23 cellular contexts compared by ENCODE assay signal in the genomic region with DNA sequence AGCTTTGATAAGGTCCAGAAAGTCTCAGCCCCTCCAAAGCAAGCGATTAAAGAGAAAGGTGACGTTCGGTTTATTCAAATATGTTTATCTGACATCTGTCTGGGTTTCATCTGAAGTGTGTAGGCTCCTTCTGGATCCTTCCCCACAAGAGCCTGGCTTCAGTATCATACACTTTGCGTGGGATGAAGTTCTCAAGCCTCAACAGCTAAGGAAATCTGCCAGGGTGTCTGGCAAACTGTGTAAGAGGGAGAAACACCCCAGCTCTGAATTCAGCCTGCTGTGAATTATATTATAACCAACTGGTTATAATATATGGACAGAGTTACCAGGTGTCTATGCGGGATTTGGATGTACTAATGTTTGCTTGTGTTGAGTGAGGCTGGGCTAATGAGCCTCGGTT.
DNase-seq lines count a peak whose midpoint lies in the region; ATAC-seq, FAIRE-seq and TF ChIP-seq lines count a peak whose summit lies in the region.
"Had no signal": no experiment of that assay in that cellular context is flagged by ENCODE, and none has a peak within 500 bp of the region (broad histone marks: within the 10 kb centered on the region; RNA-seq: fewer than 3 reads in every experiment).

No MANE protein-coding gene starts in this region.

- no peak overlapping the region for H2AFZ ChIP-seq in mammary epithelial cell (ENCODE audit: low read depth, low read length)
- peak overlapping the region; percentile 86 for H2AFZ ChIP-seq in K562 (ENCODE audit: low read depth, low read length)

- no peaks in the 10 kb centered on the region for H4K20me1 ChIP-seq in mammary epithelial cell (ENCODE audit: insufficient read depth, low read length)
- H4K20me1 ChIP-seq in K562 (replicated peaks; ENCODE audit: control insufficient read depth, insufficient read depth, low read length), result no peaks in the 10 kb centered on the region
- H4K20me1 ChIP-seq: BLaER1 treated with 17β-estradiol and CSF1 and Interleukin-3, amounts not matched to agents 10 nM and 100 nM had no signal

- no peak for DNase-seq in breast epithelium (ENCODE audit: low spot score in 2 of 2)
- DNase-seq in mammary epithelial cell, result no peak
- peak in 3 of 4 experiments; percentile 27 to 38 (median 37) for DNase-seq in K562 (ENCODE audit: extremely low read depth in 1 of 4, low spot score in 3 of 4)
- DNase-seq in DMS53 (lab: John Stamatoyannopoulos, UW), result no peak
- DNase-seq in NOMO-1 treated with dmso at 0.1 percent for 144 hours (lab: John Stamatoyannopoulos, UW; ENCODE audit: unreplicated experiment), result no peak
- DNase-seq: activated CD4-positive, alpha-beta T cell treated with anti-CD3 and anti-CD28 coated beads, Interleukin-2, amount 50 U/mL, for 48 hours; activated effector memory CD4-positive, alpha-beta T cell treated with anti-CD3 and anti-CD28 coated beads, Interleukin-2, amount 50 U/mL, for 16 hours; amniotic stem cell; foreskin melanocyte; GF-D8; NCI-H2081 treated with DMSO at 0.1 percent for 48 hours; NCI-H526; stimulated activated CD4-positive, alpha-beta T cell treated with anti-CD3 and anti-CD28 coated beads, Interleukin-12 subunit alpha, Interleukin-12 subunit beta, amount 100 ng/mL, for 4 hours; uterus; WERI-Rb-1 had no signal

- intact Hi-C loops in breast epithelium (cut with DNase I; ENCODE audit: low total_unique reads) (no loop called here), mammary epithelial cell (cut with micrococcal nuclease) (no loop called here), K562 (cut with micrococcal nuclease) (loop anchor here (2.0 kb wide), 1 partner anchor 28 kb away; no protein-coding TSS in a partner anchor)

- H3K9ac ChIP-seq in mammary epithelial cell (ENCODE audit: insufficient read depth, low read length) (no peak overlapping the region), K562 (ENCODE audit: insufficient read depth in 1 of 2, low read depth in 2 of 2, low read length in 2 of 2) (peak overlapping the region in 1 of 2 experiments; percentile 66; a peak in 2 of 4 replicates), subcutaneous abdominal adipose tissue (ENCODE audit: low read length in 5 of 5) (no peak overlapping the region)
- H3K9ac ChIP-seq: BLaER1 treated with 17β-estradiol and CSF1 and Interleukin-3, amounts not matched to agents 10 nM and 100 nM had no signal

- POLR2A ChIA-PET in K562 (lab: Yijun Ruan, JAX), result interaction anchor here (0.8 to 1.2 kb wide), 3 partner anchors 8 to 13 kb away, joined by 3 to 4 read pairs (median 4); no protein-coding TSS in a partner anchor

- no peaks in the 10 kb centered on the region for H3K79me2 ChIP-seq in mammary epithelial cell (ENCODE audit: insufficient read depth, low read length)
- H3K79me2 ChIP-seq in K562 (ENCODE audit: control insufficient read depth, insufficient read depth, low read length), result no peaks in the 10 kb centered on the region

- H3K4me1 ChIP-seq in breast epithelium (peaks cover 3 to 10% of the 10 kb centered on the region in 2 donors), mammary epithelial cell (ENCODE audit: insufficient read depth, low read length) (peaks cover 11% of the 10 kb centered on the region), K562 (replicated peaks in 1 of 2; ENCODE audit: control insufficient read depth in 2 of 2, insufficient read depth in 2 of 2, low read length in 2 of 2) (peaks cover 13 to 34% of the 10 kb centered on the region in 2 experiments), muscle layer of duodenum (ENCODE audit: control insufficient read depth in 1 of 2, insufficient read depth in 2 of 2, low read length in 2 of 2) (peaks cover 0 to 11% of the 10 kb centered on the region in 2 donors), subcutaneous abdominal adipose tissue (ENCODE audit: control insufficient read depth in 5 of 5, insufficient read depth in 5 of 5, low read length in 5 of 5) (peaks cover 3 to 28% (median 19%) of the 10 kb centered on the region in 5 donors)
- H3K4me1 ChIP-seq: BLaER1 treated with 17β-estradiol and CSF1 and Interleukin-3, amounts not matched to agents 10 nM and 100 nM; uterus had no signal

- H3K27me3 ChIP-seq in breast epithelium (no peaks in the 10 kb centered on the region), mammary epithelial cell (ENCODE audit: insufficient read depth, low read length) (no peaks in the 10 kb centered on the region), K562 (ENCODE audit: control insufficient read depth in 2 of 2, insufficient read depth in 2 of 2, low read length in 2 of 2) (no peaks in the 10 kb centered on the region), muscle layer of duodenum (ENCODE audit: low read depth, low read length) (no peaks in the 10 kb centered on the region), subcutaneous abdominal adipose tissue (ENCODE audit: control insufficient read depth in 5 of 5, insufficient read depth in 4 of 5, low read length in 5 of 5) (no peaks in the 10 kb centered on the region)
- H3K27me3 ChIP-seq: BLaER1 treated with 17β-estradiol and CSF1 and Interleukin-3, amounts not matched to agents 10 nM and 100 nM; uterus had no signal

- CTCF ChIA-PET in mammary epithelial cell (lab: Charles Lee; ENCODE audit: low non-redundant PET) (no interaction called here), K562 (lab: Yijun Ruan, JAX; ENCODE audit: low intra/inter-chr PET ratio) (no interaction called here)

- TF ChIP-seq POLR2A in breast epithelium (IDR thresholded peaks at IDR 0.05), result no peak
- no peak for TF ChIP-seq POLR2A in K562 (conservative IDR thresholded peaks at IDR 0.05)

- H3K36me3 ChIP-seq in breast epithelium (no peaks in the 10 kb centered on the region), mammary epithelial cell (ENCODE audit: insufficient read depth, low read length) (no peaks in the 10 kb centered on the region), K562 (ENCODE audit: control insufficient read depth, insufficient read depth, low read length) (no peaks in the 10 kb centered on the region), muscle layer of duodenum (ENCODE audit: control insufficient read depth in 1 of 2, insufficient read depth in 2 of 2, low read length in 2 of 2) (no peaks in the 10 kb centered on the region), subcutaneous abdominal adipose tissue (ENCODE audit: control insufficient read depth in 5 of 5, insufficient read depth in 5 of 5, low read length in 5 of 5) (no peaks in the 10 kb centered on the region)
- H3K36me3 ChIP-seq: BLaER1 treated with 17β-estradiol and CSF1 and Interleukin-3, amounts not matched to agents 10 nM and 100 nM; uterus; WERI-Rb-1 had no signal

- WGBS in mammary epithelial cell (ENCODE audit: low coverage, missing lambda C conversion rate), result 28% methylated on average over 6 of the region's 6 CpGs
- 14% methylated on average over 6 of the region's 6 CpGs for WGBS in K562 (ENCODE audit: insufficient coverage, low coverage, missing lambda C conversion rate)

- no TSS peak for BruUV-seq in mammary epithelial cell (replicated peaks; lab: Mats Ljungman, UMichigan)
- no TSS peak for BruUV-seq in K562 (replicated peaks; lab: Mats Ljungman, UMichigan)

- no peak for TF ChIP-seq CTCF in breast epithelium (IDR thresholded peaks at IDR 0.05)
- TF ChIP-seq CTCF in mammary epithelial cell (conservative IDR thresholded peaks at IDR 0.05 in 1 of 2, IDR thresholded peaks at IDR 0.05 in 1 of 2; ENCODE audit: extremely low read depth in 1 of 2, insufficient read depth in 1 of 2, low read depth in 1 of 2, low read length in 2 of 2), result no peak
- TF ChIP-seq CTCF in K562 (IDR thresholded peaks at IDR 0.05 in 2 of 3, conservative IDR thresholded peaks at IDR 0.05 in 1 of 3; ENCODE audit: insufficient read depth in 2 of 3, low read depth in 1 of 3, low read length in 3 of 3), result no peak

- TF ChIP-seq EP300 in K562 (IDR thresholded peaks at IDR 0.05; ENCODE audit: low read length), result no peak

- H3K9me3 ChIP-seq in breast epithelium (no peaks in the 10 kb centered on the region), mammary epithelial cell (replicated peaks; ENCODE audit: insufficient read depth, low read length) (no peaks in the 10 kb centered on the region), K562 (replicated peaks; ENCODE audit: control insufficient read depth, insufficient read depth, low read depth, low read length) (no peaks in the 10 kb centered on the region), muscle layer of duodenum (ENCODE audit: control insufficient read depth in 1 of 2, low read length in 2 of 2) (no peaks in the 10 kb centered on the region), subcutaneous abdominal adipose tissue (ENCODE audit: control insufficient read depth in 5 of 5, low read length in 5 of 5) (no peaks in the 10 kb centered on the region)
- H3K9me3 ChIP-seq: A549; BLaER1 treated with 17β-estradiol and CSF1 and Interleukin-3, amounts not matched to agents 10 nM and 100 nM; uterus had no signal

- dilution Hi-C loops in mammary epithelial cell (cut with HindIII; ENCODE audit: low sequenced_read_pairs), result no loop called here

- no peak overlapping the region for H3K4me2 ChIP-seq in mammary epithelial cell (ENCODE audit: insufficient read depth, low read depth, low read length)
- peak overlapping the region; percentile 68 for H3K4me2 ChIP-seq in K562 (ENCODE audit: insufficient read depth, low read length)
- H3K4me2 ChIP-seq: A549; BLaER1 treated with 17β-estradiol and CSF1 and Interleukin-3, amounts not matched to agents 10 nM and 100 nM had no signal

- in situ Hi-C loops in mammary epithelial cell (cut with MboI; ENCODE audit: low sequenced_read_pairs in 2 of 2), result no loop called here
- in situ Hi-C loops in K562 (cut with MboI), result no loop called here

- peaks cover 4% of the 10 kb centered on the region for H3K9me1 ChIP-seq in K562 (ENCODE audit: control insufficient read depth, insufficient read depth, low read length)

- H3K27ac ChIP-seq in breast epithelium (peak overlapping the region; percentile 77 to 80), mammary epithelial cell (ENCODE audit: insufficient read depth, low read depth, low read length) (no peak overlapping the region), K562 (ENCODE audit: extremely low read depth, low read depth, low read length) (peak overlapping the region; percentile 82), muscle layer of duodenum (ENCODE audit: low read length) (peak overlapping the region; percentile 18), subcutaneous abdominal adipose tissue (ENCODE audit: low read depth, low read length) (peak overlapping the region; percentile 34)
- H3K27ac ChIP-seq: A549; BLaER1 treated with 17β-estradiol and CSF1 and Interleukin-3, amounts not matched to agents 10 nM and 100 nM; HL-60; WERI-Rb-1 had no signal

- peak; percentile 65 for FAIRE-seq in K562 (lab: Jason Lieb, UNC)
- FAIRE-seq: A549, GM12878, GM19239 had no signal

- TF ChIP-seq RAD21 in K562 (CRISPR knock-in tag; conservative IDR thresholded peaks at IDR 0.05 in 1 of 2, IDR thresholded peaks at IDR 0.05 in 1 of 2), result no peak

- ATAC-seq in K562 (peak; percentile 31), GM18909 (IDR thresholded peaks at IDR 0.05; ENCODE audit: poor library complexity, unreplicated experiment) (no peak)
- ATAC-seq: GM12878 had no signal

- H3K4me3 ChIP-seq in breast epithelium (peak overlapping the region in 1 of 3 donors; percentile 22), mammary epithelial cell (replicated peaks in 1 of 3; ENCODE audit: insufficient read depth in 1 of 3, low read depth in 2 of 3, low read length in 3 of 3) (no peak overlapping the region), K562 (no peak overlapping the region), muscle layer of duodenum (ENCODE audit: low read depth in 1 of 2, low read length in 2 of 2) (no peak overlapping the region), subcutaneous abdominal adipose tissue (ENCODE audit: low read depth in 1 of 5, low read length in 5 of 5) (no peak overlapping the region)
- H3K4me3 ChIP-seq: A549; BLaER1 treated with 17β-estradiol and CSF1 and Interleukin-3, amounts not matched to agents 10 nM and 100 nM; GM12878; uterus had no signal

Comparison
In these comparisons a context has a peak if more than half of its experiments do, and no peak if none do; other contexts are left out.
1. DNase-seq: peak in K562 (3 of 4); none in breast epithelium (0 of 2), mammary epithelial cell (single experiment), DMS53 (single experiment) and NOMO-1 treated with dmso at 0.1 percent for 144 hours (single experiment).